ENCODE assay signal across 8 cellular contexts in genomic region chr1:61641578-61642336, GRCh38.
DNase-seq lines count a peak whose midpoint lies in the region; ATAC-seq and TF ChIP-seq lines count a peak whose summit lies in the region.

No MANE protein-coding gene starts in this region.

- no peaks in the 10 kb centered on the region for H3K36me3 Mint-ChIP-seq in activated CD4-positive, alpha-beta memory T cell treated with anti-CD3 and anti-CD28 coated beads, Interleukin-2, amount 10 ng/mL, durations not matched to agents 7 days and 5 days (ENCODE audit: low read depth)
- no peaks in the 10 kb centered on the region for H3K36me3 Mint-ChIP-seq in endothelial cell (ENCODE audit: low read depth, unreplicated experiment)

- H3K27me3 Mint-ChIP-seq in activated CD4-positive, alpha-beta memory T cell treated with anti-CD3 and anti-CD28 coated beads, Interleukin-2, amount 10 ng/mL, durations not matched to agents 7 days and 5 days, result peaks cover 4% of the 10 kb centered on the region
- H3K27me3 Mint-ChIP-seq in endothelial cell (ENCODE audit: unreplicated experiment), result no peaks in the 10 kb centered on the region

- CTCF ChIA-PET in activated CD4-positive, alpha-beta memory T cell treated with anti-CD3 and anti-CD28 coated beads, Interleukin-2, amount 10 ng/mL, durations not matched to agents 7 days and 5 days (lab: Charles Lee), result interaction anchor here (0.6 to 3.2 kb wide), 4 partner anchors 57 to 212 kb away, joined by 3 to 8 read pairs (median 3); no protein-coding TSS in a partner anchor

- H3K9me3 Mint-ChIP-seq in activated CD4-positive, alpha-beta memory T cell treated with anti-CD3 and anti-CD28 coated beads, Interleukin-2, amount 10 ng/mL, durations not matched to agents 7 days and 5 days, result no peaks in the 10 kb centered on the region
- H3K9me3 Mint-ChIP-seq in endothelial cell (ENCODE audit: unreplicated experiment), result no peaks in the 10 kb centered on the region

- H3K4me3 ChIP-seq in GM12875 (ENCODE audit: low read depth, low read length), result peak overlapping the region; percentile 18
- no peak overlapping the region for H3K4me3 ChIP-seq in mucosa of stomach (ENCODE audit: low read length)

- H3K36me3 ChIP-seq in mucosa of stomach (ENCODE audit: control insufficient read depth, insufficient read depth, low read length), result no peaks in the 10 kb centered on the region

- H3K9me3 ChIP-seq in mucosa of stomach (ENCODE audit: control insufficient read depth, low read length), result no peaks in the 10 kb centered on the region

- peak overlapping the region; percentile 52 for H3K4me3 Mint-ChIP-seq in activated CD4-positive, alpha-beta memory T cell treated with anti-CD3 and anti-CD28 coated beads, Interleukin-2, amount 10 ng/mL, durations not matched to agents 7 days and 5 days
- H3K4me3 Mint-ChIP-seq in endothelial cell (ENCODE audit: unreplicated experiment), result no peak overlapping the region

- TF ChIP-seq CTCF in GM12875 (IDR thresholded peaks at IDR 0.05; ENCODE audit: borderline replicate concordance, insufficient read depth, low read depth, low read length) (peak; percentile 90), endothelial cell (IDR thresholded peaks at IDR 0.05; ENCODE audit: unreplicated experiment) (peak; percentile 40)

- peak overlapping the region; percentile 6 for H3K9ac ChIP-seq in mucosa of stomach (ENCODE audit: low read length)

- no peak overlapping the region for H3K27ac Mint-ChIP-seq in activated CD4-positive, alpha-beta memory T cell treated with anti-CD3 and anti-CD28 coated beads, Interleukin-2, amount 10 ng/mL, durations not matched to agents 7 days and 5 days
- H3K27ac Mint-ChIP-seq in endothelial cell (ENCODE audit: unreplicated experiment), result no peak overlapping the region

- POLR2A ChIA-PET in activated CD4-positive, alpha-beta memory T cell treated with anti-CD3 and anti-CD28 coated beads, Interleukin-2, amount 10 ng/mL, durations not matched to agents 7 days and 5 days (lab: Charles Lee), result no interaction called here

- H3K4me1 Mint-ChIP-seq in activated CD4-positive, alpha-beta memory T cell treated with anti-CD3 and anti-CD28 coated beads, Interleukin-2, amount 10 ng/mL, durations not matched to agents 7 days and 5 days, result peaks cover 11% of the 10 kb centered on the region
- H3K4me1 Mint-ChIP-seq in endothelial cell (ENCODE audit: unreplicated experiment), result peaks cover 8% of the 10 kb centered on the region

- no peaks in the 10 kb centered on the region for H3K27me3 ChIP-seq in mucosa of stomach (ENCODE audit: control insufficient read depth, insufficient read depth, low read length)

- DNase-seq in NCI-H2196 (lab: John Stamatoyannopoulos, UW; ENCODE audit: unreplicated experiment) (peak; percentile 41), endothelial cell (ENCODE audit: low spot score) (peak; percentile 69), T1000 (lab: John Stamatoyannopoulos, UW) (no peak)
- peak; percentile 63 for DNase-seq in activated CD4-positive, alpha-beta memory T cell treated with anti-CD3 and anti-CD28 coated beads, Interleukin-2, amount 10 ng/mL, durations not matched to agents 7 days and 5 days
- DNase-seq in stimulated activated CD8-positive, alpha-beta memory T cell treated with anti-CD3 and anti-CD28 coated beads, Interleukin-4, amount 100 ng/mL, for 1 hour (ENCODE audit: low read depth in 2 of 2, low spot score in 1 of 2), result peak; percentile 6 to 28

- H3K4me1 ChIP-seq in mucosa of stomach (ENCODE audit: control insufficient read depth, insufficient read depth, low read length), result peaks cover 13% of the 10 kb centered on the region

- ATAC-seq in HG02588 (IDR thresholded peaks at IDR 0.05; ENCODE audit: unreplicated experiment), result peak; percentile 93
